33 cellular contexts compared by ENCODE assay signal in the genomic region with DNA sequence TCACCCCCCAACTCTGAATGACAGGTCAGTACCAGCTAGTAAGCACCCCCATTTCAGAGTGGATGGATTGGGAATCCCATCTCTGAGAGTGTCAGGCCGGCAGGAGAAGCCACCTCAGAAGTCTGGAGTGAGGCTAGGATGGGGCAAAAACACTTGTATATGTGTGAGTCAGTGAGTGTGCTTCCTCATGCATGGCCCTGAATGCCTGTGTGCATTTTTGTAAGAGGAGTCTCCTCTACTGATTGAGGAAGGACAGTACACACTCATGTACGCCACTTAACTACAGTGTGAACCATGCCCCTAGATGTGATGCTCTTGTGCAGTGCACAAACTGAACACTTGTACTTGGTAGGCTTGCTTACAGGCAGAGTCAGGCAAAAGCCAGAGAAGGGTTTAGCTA. TPM values are rescaled to one million over a fixed set of nuclear protein-coding genes. Genes with fewer than 3 reads are reported as not detected.
"Had no signal": no experiment of that assay in that cellular context is flagged by ENCODE, and none has a peak within 500 bp of the region (broad histone marks: within the 10 kb centered on the region; RNA-seq: fewer than 3 reads in every experiment).

No MANE protein-coding gene starts in this region.

- H3K27ac ChIP-seq: brain microvascular endothelial cell, hepatocyte, psoas muscle, SK-N-MC, tibial nerve, VCaP had no signal

- FAIRE-seq: colon, frontal cortex had no signal

- H3K4me2 ChIP-seq: hepatocyte had no signal

- H3K4me3 ChIP-seq: hepatocyte, psoas muscle, SK-N-MC, tibial nerve had no signal

- H3K36me3 ChIP-seq: brain microvascular endothelial cell, tibial nerve had no signal

- H2AFZ ChIP-seq: hepatocyte had no signal

- H3K79me2 ChIP-seq: hepatocyte had no signal

- ATAC-seq: activated CD4-positive, CD25-positive, alpha-beta regulatory T cell treated with anti-CD3 and anti-CD28 coated beads, Interleukin-2, amount 50 U/mL, for 24 hours; esophagus mucosa; left cardiac atrium; psoas muscle; right cardiac atrium had no signal

- DNase-seq: activated CD4-positive, alpha-beta memory T cell treated with anti-CD3 and anti-CD28 coated beads, Interleukin-2, amount 10 ng/mL, durations not matched to agents 7 days and 5 days; activated CD4-positive, alpha-beta T cell treated with anti-CD3 and anti-CD28 coated beads, Interleukin-2, amount 10 ng/mL, durations not matched to agents 24 days and 14 days; activated gamma-delta T cell treated with Interleukin-2 at 50 U/mL for 16 hours; activated T-cell treated with anti-CD3 and anti-CD28 coated beads for 4 hours; aorta; brain microvascular endothelial cell; central memory CD4-positive, alpha-beta T cell; effector memory CD4-positive, alpha-beta T cell; glutamatergic neuron; left cardiac atrium; psoas muscle; right cardiac atrium; stimulated activated CD4-positive, alpha-beta T cell treated with anti-CD3 and anti-CD28 coated beads, Interleukin-12 subunit alpha, Interleukin-12 subunit beta, amount 100 ng/mL, for 4 hours; stimulated activated CD4-positive, alpha-beta T cell treated with anti-CD3 and anti-CD28 coated beads, Interleukin-4, amount 100 ng/mL, for 4 hours; substantia nigra; SW 1271; T-helper 2 cell had no signal

- H3K9me3 ChIP-seq: psoas muscle, tibial nerve had no signal

RNA-seq across cellular contexts. Expression of gene PYY, which starts 28.4 kb away (rescaled TPM):
- total RNA-seq: activated CD4-positive, alpha-beta memory T cell treated with anti-CD3 and anti-CD28 coated beads, Interleukin-2, amount 10 ng/mL, durations not matched to agents 7 days and 5 days; activated CD4-positive, alpha-beta T cell treated with anti-CD3 and anti-CD28 coated beads, Interleukin-2, amount 10 ng/mL, durations not matched to agents 24 days and 14 days; aorta; dermis microvascular lymphatic vessel endothelial cell; esophagus mucosa; frontal cortex; hepatocyte; left cardiac atrium; lower leg skin; mononuclear cell; neural crest cell; osteoblast; psoas muscle; right cardiac atrium; skeletal muscle tissue had no signal
- polyA plus RNA-seq: psoas muscle, right cardiac atrium had no signal

RNA-seq across cellular contexts. Expression of gene PPY, which starts 39.9 kb away (rescaled TPM):
- total RNA-seq: activated CD4-positive, alpha-beta memory T cell treated with anti-CD3 and anti-CD28 coated beads, Interleukin-2, amount 10 ng/mL, durations not matched to agents 7 days and 5 days; activated CD4-positive, alpha-beta T cell treated with anti-CD3 and anti-CD28 coated beads, Interleukin-2, amount 10 ng/mL, durations not matched to agents 24 days and 14 days; activated T-helper 1 cell treated with anti-CD3 and anti-CD28 coated beads, Interleukin-12 subunit alpha, Interleukin-12 subunit beta, Interleukin-2, Interleukin-4 antibody, amounts not matched to agents 30 ng/mL and 10 ng/mL and 1 ng/mL, durations not matched to agents 14 hours and 24 hours and 36 hours; aorta; dermis microvascular lymphatic vessel endothelial cell; esophagus mucosa; frontal cortex; hepatocyte; left cardiac atrium; lower leg skin; mononuclear cell; myocyte; neural crest cell; osteoblast; psoas muscle; right cardiac atrium; skeletal muscle tissue; tibial nerve had no signal
- polyA plus RNA-seq: aorta, hepatocyte, psoas muscle, right cardiac atrium had no signal
